ENCODE assay signal across 1 cellular context in genomic region chr9:121283856-121284732, GRCh38.
TF ChIP-seq lines count a peak whose summit lies in the region.

No MANE protein-coding gene starts in this region.

TF ChIP-seq in K562, 482 proteins besides CTCF, POLR2A, EP300 and RAD21 (continued from another document and continues in another):
- no peak for TF ChIP-seq ETS1 (conservative IDR thresholded peaks at IDR 0.05; ENCODE audit: control insufficient read depth, low read depth, low read length)
- no peak for TF ChIP-seq ILF3 (IDR thresholded peaks at IDR 0.05; ENCODE audit: borderline replicate concordance)
- TF ChIP-seq ZNF175 (CRISPR knock-in tag; IDR thresholded peaks at IDR 0.05; ENCODE audit: low read depth) = no peak
- TF ChIP-seq PHF20 (IDR thresholded peaks at IDR 0.05; ENCODE audit: partially characterized antibody) = no peak
- TF ChIP-seq HMG20B (CRISPR knock-in tag; IDR thresholded peaks at IDR 0.05) = no peak
- TF ChIP-seq CBFA2T3 (IDR thresholded peaks at IDR 0.05) = peak; percentile 74
- no peak for TF ChIP-seq VEZF1 (CRISPR knock-in tag; IDR thresholded peaks at IDR 0.05)
- TF ChIP-seq NR3C1 (CRISPR knock-in tag; IDR thresholded peaks at IDR 0.05) = no peak
- TF ChIP-seq PRDM10 (IDR thresholded peaks at IDR 0.05; ENCODE audit: partially characterized antibody) = no peak
- no peak for TF ChIP-seq MAZ (CRISPR knock-in tag; conservative IDR thresholded peaks at IDR 0.05 in 1 of 2, IDR thresholded peaks at IDR 0.05 in 1 of 2)
- TF ChIP-seq ZNF124 (CRISPR knock-in tag; IDR thresholded peaks at IDR 0.05) = no peak
- TF ChIP-seq CGGBP1 (CRISPR knock-in tag; IDR thresholded peaks at IDR 0.05) = no peak
- no peak for TF ChIP-seq ZNF217 (CRISPR knock-in tag; IDR thresholded peaks at IDR 0.05)
- no peak for TF ChIP-seq ZNF57 (CRISPR knock-in tag; IDR thresholded peaks at IDR 0.05)
- no peak for TF ChIP-seq KLF10 (CRISPR knock-in tag; IDR thresholded peaks at IDR 0.05)
- no peak for TF ChIP-seq ZNF184 (CRISPR knock-in tag; IDR thresholded peaks at IDR 0.05)
- TF ChIP-seq ARID1B (IDR thresholded peaks at IDR 0.05) = peak; percentile 78
- TF ChIP-seq ARID4B (CRISPR knock-in tag; IDR thresholded peaks at IDR 0.05) = no peak
- TF ChIP-seq DMBX1 (CRISPR knock-in tag; IDR thresholded peaks at IDR 0.05; ENCODE audit: borderline replicate concordance) = no peak
- TF ChIP-seq GATAD2B (IDR thresholded peaks at IDR 0.05; ENCODE audit: borderline replicate concordance) = no peak
- TF ChIP-seq KDM1A (IDR thresholded peaks at IDR 0.05) = peak; percentile 83 to 85
- TF ChIP-seq HIVEP1 (CRISPR knock-in tag; IDR thresholded peaks at IDR 0.05) = no peak
- TF ChIP-seq ZNF778 (CRISPR knock-in tag; IDR thresholded peaks at IDR 0.05) = no peak
- TF ChIP-seq ZNF232 (CRISPR knock-in tag; IDR thresholded peaks at IDR 0.05) = no peak
- no peak for TF ChIP-seq CREB5 (CRISPR knock-in tag; IDR thresholded peaks at IDR 0.05)
- no peak for TF ChIP-seq HMBOX1 (IDR thresholded peaks at IDR 0.05)
- no peak for TF ChIP-seq CXXC5 (CRISPR knock-in tag; IDR thresholded peaks at IDR 0.05)
- TF ChIP-seq SIRT6 (IDR thresholded peaks at IDR 0.05; ENCODE audit: low read depth, low read length) = no peak
- no peak for TF ChIP-seq SNRNP70 (optimal IDR thresholded peaks at IDR 0.05; ENCODE audit: low read depth, low read length)
- no peak for TF ChIP-seq NELFE (IDR thresholded peaks at IDR 0.05; ENCODE audit: insufficient read depth, insufficient read length)
- peak in 1 of 2 experiments; percentile 92; a peak in 2 of 4 replicates for TF ChIP-seq RCOR1 (IDR thresholded peaks at IDR 0.05; ENCODE audit: borderline replicate concordance in 1 of 2, low read depth in 2 of 2, low read length in 2 of 2)
- TF ChIP-seq ZNF197 (CRISPR knock-in tag; IDR thresholded peaks at IDR 0.05; ENCODE audit: low read depth) = no peak
- TF ChIP-seq CEBPZ (IDR thresholded peaks at IDR 0.05; ENCODE audit: borderline replicate concordance, low read depth, low read length) = no peak
- no peak for TF ChIP-seq ZEB2 (IDR thresholded peaks at IDR 0.05)
- TF ChIP-seq ZNF354B (CRISPR knock-in tag; IDR thresholded peaks at IDR 0.05) = no peak
- 0 out of 2 replicates have a peak, but pooled peaks have one; percentile 5 for TF ChIP-seq BHLHE40 (IDR thresholded peaks at IDR 0.05; ENCODE audit: low read length)
- TF ChIP-seq POLR2AphosphoS2 (IDR thresholded peaks at IDR 0.05; ENCODE audit: low read length) = no peak
- no peak for TF ChIP-seq CCAR2 (IDR thresholded peaks at IDR 0.05; ENCODE audit: low read depth, low read length)
- TF ChIP-seq ARHGAP35 (IDR thresholded peaks at IDR 0.05; ENCODE audit: partially characterized antibody) = no peak
- TF ChIP-seq HMGN3 (IDR thresholded peaks at IDR 0.05; ENCODE audit: borderline replicate concordance, extremely low read depth, insufficient read length, low read depth, low read length) = no peak
- TF ChIP-seq ZNF77 (CRISPR knock-in tag; IDR thresholded peaks at IDR 0.05) = no peak
- TF ChIP-seq PATZ1 (CRISPR knock-in tag; IDR thresholded peaks at IDR 0.05; ENCODE audit: borderline replicate concordance) = no peak
- TF ChIP-seq BRCA1 (IDR thresholded peaks at IDR 0.05) = no peak
- no peak for TF ChIP-seq BRCA1 (CRISPR knock-in tag; IDR thresholded peaks at IDR 0.05)
- no peak for TF ChIP-seq NFYB (IDR thresholded peaks at IDR 0.05; ENCODE audit: extremely low read depth, insufficient read length)
